ENCODE assay signal across 9 cellular contexts in genomic region chr5:22968386-22968785, GRCh38.
"Had no signal": no experiment of that assay in that cellular context is flagged by ENCODE, and none has a peak within 500 bp of the region (broad histone marks: within the 10 kb centered on the region; RNA-seq: fewer than 3 reads in every experiment).

No MANE protein-coding gene starts in this region.

- H2AFZ ChIP-seq: GM23248, GM23338 had no signal

- DNase-seq: GM23248, GOT3, H7, H9, HCEC 1CT, HFFc6 had no signal

- H3K36me3 ChIP-seq: HAP-1 had no signal

- H3K9ac ChIP-seq: GM23248 had no signal

- H3K4me2 ChIP-seq: GM23338 had no signal

- H3K4me3 ChIP-seq: GM23248, GM23338, HAP-1 had no signal

- FAIRE-seq: H1 had no signal

- H3K4me1 ChIP-seq: HAP-1 had no signal

- H3K27ac ChIP-seq: GM23248 had no signal
